ENCODE assay signal across 1 cellular context in the genomic region with DNA sequence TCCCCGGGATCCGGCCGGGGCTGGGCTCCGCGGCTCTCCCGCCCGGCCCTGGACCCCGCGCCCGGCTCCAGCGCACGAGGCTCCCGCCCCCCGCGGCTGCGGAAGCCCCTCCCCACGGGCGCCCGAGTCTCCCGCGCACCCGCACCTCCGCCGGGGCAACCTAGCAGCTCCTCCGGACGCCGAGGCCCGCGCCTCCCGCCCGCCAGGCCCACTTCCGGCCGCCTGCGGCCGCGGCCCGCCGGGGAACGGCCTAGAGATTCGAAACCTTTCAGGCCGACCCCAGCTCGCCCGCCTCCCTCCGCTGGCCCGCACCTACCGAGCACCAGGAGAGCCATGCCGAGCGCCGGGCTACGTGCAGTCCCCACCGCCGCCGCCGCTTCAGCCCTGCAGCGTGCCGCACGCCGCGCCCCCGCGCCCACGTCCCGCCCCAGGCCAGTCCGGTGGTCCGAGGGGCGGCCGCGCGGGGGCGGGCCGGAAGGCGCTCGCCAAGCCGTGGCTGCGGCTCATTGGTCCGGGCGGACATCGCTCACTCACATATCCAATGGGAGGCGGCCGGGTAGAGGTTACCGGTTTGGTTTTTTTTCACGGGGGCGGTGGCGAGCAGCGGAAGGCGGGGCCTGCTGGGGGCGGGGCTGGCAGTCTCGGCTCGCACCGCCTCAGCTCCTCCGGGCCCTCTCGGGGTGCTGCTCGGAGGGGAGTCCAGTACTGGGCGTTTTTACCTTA.
TF ChIP-seq lines count a peak whose summit lies in the region.

A gene with protein sequence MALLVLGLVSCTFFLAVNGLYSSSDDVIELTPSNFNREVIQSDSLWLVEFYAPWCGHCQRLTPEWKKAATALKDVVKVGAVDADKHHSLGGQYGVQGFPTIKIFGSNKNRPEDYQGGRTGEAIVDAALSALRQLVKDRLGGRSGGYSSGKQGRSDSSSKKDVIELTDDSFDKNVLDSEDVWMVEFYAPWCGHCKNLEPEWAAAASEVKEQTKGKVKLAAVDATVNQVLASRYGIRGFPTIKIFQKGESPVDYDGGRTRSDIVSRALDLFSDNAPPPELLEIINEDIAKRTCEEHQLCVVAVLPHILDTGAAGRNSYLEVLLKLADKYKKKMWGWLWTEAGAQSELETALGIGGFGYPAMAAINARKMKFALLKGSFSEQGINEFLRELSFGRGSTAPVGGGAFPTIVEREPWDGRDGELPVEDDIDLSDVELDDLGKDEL (minus strand): TSS at position 424 of the 723 bp plus-strand sequence. CDS start 89 bp downstream, at position 335.

TF ChIP-seq in HepG2, 621 proteins besides CTCF, POLR2A, EP300 and RAD21 (continued from another document and continues in another):
- no peak for TF ChIP-seq FOSL2 (CRISPR knock-in tag; IDR thresholded peaks at IDR 0.05)
- TF ChIP-seq ZNF7 (CRISPR knock-in tag; IDR thresholded peaks at IDR 0.05), result no peak
- TF ChIP-seq, protein P1, sequence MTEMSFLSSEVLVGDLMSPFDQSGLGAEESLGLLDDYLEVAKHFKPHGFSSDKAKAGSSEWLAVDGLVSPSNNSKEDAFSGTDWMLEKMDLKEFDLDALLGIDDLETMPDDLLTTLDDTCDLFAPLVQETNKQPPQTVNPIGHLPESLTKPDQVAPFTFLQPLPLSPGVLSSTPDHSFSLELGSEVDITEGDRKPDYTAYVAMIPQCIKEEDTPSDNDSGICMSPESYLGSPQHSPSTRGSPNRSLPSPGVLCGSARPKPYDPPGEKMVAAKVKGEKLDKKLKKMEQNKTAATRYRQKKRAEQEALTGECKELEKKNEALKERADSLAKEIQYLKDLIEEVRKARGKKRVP (CRISPR knock-in tag; IDR thresholded peaks at IDR 0.05), result peak in 1 of 2 experiments; percentile 28; a peak in 1 of 4 replicates
- TF ChIP-seq RCOR2 (CRISPR knock-in tag; IDR thresholded peaks at IDR 0.05), result no peak
- TF ChIP-seq, protein P2, sequence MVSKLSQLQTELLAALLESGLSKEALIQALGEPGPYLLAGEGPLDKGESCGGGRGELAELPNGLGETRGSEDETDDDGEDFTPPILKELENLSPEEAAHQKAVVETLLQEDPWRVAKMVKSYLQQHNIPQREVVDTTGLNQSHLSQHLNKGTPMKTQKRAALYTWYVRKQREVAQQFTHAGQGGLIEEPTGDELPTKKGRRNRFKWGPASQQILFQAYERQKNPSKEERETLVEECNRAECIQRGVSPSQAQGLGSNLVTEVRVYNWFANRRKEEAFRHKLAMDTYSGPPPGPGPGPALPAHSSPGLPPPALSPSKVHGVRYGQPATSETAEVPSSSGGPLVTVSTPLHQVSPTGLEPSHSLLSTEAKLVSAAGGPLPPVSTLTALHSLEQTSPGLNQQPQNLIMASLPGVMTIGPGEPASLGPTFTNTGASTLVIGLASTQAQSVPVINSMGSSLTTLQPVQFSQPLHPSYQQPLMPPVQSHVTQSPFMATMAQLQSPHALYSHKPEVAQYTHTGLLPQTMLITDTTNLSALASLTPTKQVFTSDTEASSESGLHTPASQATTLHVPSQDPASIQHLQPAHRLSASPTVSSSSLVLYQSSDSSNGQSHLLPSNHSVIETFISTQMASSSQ (IDR thresholded peaks at IDR 0.05; ENCODE audit: low read depth), result no peak
- TF ChIP-seq, protein P2 (CRISPR knock-in tag; IDR thresholded peaks at IDR 0.05; ENCODE audit: borderline replicate concordance), result peak; percentile 31
- TF ChIP-seq, protein P3, sequence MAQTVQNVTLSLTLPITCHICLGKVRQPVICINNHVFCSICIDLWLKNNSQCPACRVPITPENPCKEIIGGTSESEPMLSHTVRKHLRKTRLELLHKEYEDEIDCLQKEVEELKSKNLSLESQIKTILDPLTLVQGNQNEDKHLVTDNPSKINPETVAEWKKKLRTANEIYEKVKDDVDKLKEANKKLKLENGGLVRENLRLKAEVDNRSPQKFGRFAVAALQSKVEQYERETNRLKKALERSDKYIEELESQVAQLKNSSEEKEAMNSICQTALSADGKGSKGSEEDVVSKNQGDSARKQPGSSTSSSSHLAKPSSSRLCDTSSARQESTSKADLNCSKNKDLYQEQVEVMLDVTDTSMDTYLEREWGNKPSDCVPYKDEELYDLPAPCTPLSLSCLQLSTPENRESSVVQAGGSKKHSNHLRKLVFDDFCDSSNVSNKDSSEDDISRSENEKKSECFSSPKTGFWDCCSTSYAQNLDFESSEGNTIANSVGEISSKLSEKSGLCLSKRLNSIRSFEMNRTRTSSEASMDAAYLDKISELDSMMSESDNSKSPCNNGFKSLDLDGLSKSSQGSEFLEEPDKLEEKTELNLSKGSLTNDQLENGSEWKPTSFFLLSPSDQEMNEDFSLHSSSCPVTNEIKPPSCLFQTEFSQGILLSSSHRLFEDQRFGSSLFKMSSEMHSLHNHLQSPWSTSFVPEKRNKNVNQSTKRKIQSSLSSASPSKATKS (CRISPR knock-in tag; IDR thresholded peaks at IDR 0.05), result no peak
- TF ChIP-seq, protein P4, sequence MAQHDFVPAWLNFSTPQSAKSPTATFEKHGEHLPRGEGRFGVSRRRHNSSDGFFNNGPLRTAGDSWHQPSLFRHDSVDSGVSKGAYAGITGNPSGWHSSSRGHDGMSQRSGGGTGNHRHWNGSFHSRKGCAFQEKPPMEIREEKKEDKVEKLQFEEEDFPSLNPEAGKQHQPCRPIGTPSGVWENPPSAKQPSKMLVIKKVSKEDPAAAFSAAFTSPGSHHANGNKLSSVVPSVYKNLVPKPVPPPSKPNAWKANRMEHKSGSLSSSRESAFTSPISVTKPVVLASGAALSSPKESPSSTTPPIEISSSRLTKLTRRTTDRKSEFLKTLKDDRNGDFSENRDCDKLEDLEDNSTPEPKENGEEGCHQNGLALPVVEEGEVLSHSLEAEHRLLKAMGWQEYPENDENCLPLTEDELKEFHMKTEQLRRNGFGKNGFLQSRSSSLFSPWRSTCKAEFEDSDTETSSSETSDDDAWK (CRISPR knock-in tag; IDR thresholded peaks at IDR 0.05), result no peak
- no peak for TF ChIP-seq SRSF9 (IDR thresholded peaks at IDR 0.05; ENCODE audit: borderline replicate concordance, insufficient read depth, low read depth, low read length, poor library complexity, severe bottlenecking)
- TF ChIP-seq HNF4A (CRISPR knock-in tag; IDR thresholded peaks at IDR 0.05), result no peak
- TF ChIP-seq MBD4 (IDR thresholded peaks at IDR 0.05; ENCODE audit: borderline replicate concordance, low read length), result no peak
- TF ChIP-seq IRF2 (CRISPR knock-in tag; IDR thresholded peaks at IDR 0.05), result no peak
- TF ChIP-seq REPIN1 (CRISPR knock-in tag; IDR thresholded peaks at IDR 0.05; ENCODE audit: borderline replicate concordance, low read depth), result no peak; the same call in 1 of the 2 replicates
- no peak for TF ChIP-seq ZNF607 (CRISPR knock-in tag; IDR thresholded peaks at IDR 0.05; ENCODE audit: borderline replicate concordance)
- no peak for TF ChIP-seq NCOA1 (CRISPR knock-in tag; IDR thresholded peaks at IDR 0.05)
- TF ChIP-seq SMARCC2 (IDR thresholded peaks at IDR 0.05), result no peak
- TF ChIP-seq HMG20A (CRISPR knock-in tag; IDR thresholded peaks at IDR 0.05; ENCODE audit: borderline replicate concordance), result no peak
- no peak for TF ChIP-seq ZNF282 (IDR thresholded peaks at IDR 0.05; ENCODE audit: partially characterized antibody)
- peak; percentile 77 for TF ChIP-seq MED8 (CRISPR knock-in tag; IDR thresholded peaks at IDR 0.05; ENCODE audit: insufficient replicate concordance)
- TF ChIP-seq NCOR1 (IDR thresholded peaks at IDR 0.05; ENCODE audit: borderline replicate concordance, low read length), result no peak; the same call in 1 of the 2 replicates
- no peak; the same call in 1 of the 2 replicates for TF ChIP-seq ERF (CRISPR knock-in tag; IDR thresholded peaks at IDR 0.05)
- TF ChIP-seq ZNF432 (CRISPR knock-in tag; IDR thresholded peaks at IDR 0.05; ENCODE audit: borderline replicate concordance), result no peak
- no peak; the same call in 1 of the 2 replicates for TF ChIP-seq TOPORS (CRISPR knock-in tag; IDR thresholded peaks at IDR 0.05)
- TF ChIP-seq ZNF850 (CRISPR knock-in tag; conservative IDR thresholded peaks at IDR 0.05), result no peak
- TF ChIP-seq, protein P5, sequence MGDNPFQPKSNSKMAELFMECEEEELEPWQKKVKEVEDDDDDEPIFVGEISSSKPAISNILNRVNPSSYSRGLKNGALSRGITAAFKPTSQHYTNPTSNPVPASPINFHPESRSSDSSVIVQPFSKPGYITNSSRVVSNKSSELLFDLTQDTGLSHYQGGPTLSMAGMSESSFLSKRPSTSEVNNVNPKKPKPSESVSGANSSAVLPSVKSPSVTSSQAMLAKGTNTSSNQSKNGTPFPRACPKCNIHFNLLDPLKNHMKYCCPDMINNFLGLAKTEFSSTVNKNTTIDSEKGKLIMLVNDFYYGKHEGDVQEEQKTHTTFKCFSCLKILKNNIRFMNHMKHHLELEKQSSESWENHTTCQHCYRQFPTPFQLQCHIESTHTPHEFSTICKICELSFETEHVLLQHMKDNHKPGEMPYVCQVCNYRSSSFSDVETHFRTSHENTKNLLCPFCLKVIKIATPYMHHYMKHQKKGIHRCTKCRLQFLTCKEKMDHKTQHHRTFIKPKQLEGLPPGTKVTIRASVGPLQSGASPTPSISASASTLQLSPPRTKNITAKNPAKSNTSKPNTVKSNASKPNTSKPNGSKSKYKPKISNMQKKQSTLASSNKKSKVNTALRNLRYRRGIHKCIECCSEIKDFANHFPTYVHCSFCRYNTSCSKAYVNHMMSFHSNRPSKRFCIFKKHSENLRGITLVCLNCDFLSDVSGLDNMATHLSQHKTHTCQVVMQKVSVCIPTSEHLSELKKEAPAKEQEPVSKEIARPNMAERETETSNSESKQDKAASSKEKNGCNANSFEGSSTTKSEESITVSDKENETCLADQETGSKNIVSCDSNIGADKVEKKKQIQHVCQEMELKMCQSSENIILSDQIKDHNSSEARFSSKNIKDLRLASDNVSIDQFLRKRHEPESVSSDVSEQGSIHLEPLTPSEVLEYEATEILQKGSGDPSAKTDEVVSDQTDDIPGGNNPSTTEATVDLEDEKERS (CRISPR knock-in tag; IDR thresholded peaks at IDR 0.05), result no peak
- no peak for TF ChIP-seq SCMH1 (CRISPR knock-in tag; IDR thresholded peaks at IDR 0.05; ENCODE audit: borderline replicate concordance)
- TF ChIP-seq, protein P6, sequence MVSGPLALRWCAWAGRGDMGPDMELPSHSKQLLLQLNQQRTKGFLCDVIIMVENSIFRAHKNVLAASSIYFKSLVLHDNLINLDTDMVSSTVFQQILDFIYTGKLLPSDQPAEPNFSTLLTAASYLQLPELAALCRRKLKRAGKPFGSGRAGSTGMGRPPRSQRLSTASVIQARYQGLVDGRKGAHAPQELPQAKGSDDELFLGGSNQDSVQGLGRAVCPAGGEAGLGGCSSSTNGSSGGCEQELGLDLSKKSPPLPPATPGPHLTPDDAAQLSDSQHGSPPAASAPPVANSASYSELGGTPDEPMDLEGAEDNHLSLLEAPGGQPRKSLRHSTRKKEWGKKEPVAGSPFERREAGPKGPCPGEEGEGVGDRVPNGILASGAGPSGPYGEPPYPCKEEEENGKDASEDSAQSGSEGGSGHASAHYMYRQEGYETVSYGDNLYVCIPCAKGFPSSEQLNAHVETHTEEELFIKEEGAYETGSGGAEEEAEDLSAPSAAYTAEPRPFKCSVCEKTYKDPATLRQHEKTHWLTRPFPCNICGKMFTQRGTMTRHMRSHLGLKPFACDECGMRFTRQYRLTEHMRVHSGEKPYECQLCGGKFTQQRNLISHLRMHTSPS (CRISPR knock-in tag; IDR thresholded peaks at IDR 0.05; ENCODE audit: low read depth), result no peak
- peak; percentile 77 for TF ChIP-seq ZNF883 (CRISPR knock-in tag; IDR thresholded peaks at IDR 0.05; ENCODE audit: not compliant biosample characterization)
- TF ChIP-seq, protein P7, sequence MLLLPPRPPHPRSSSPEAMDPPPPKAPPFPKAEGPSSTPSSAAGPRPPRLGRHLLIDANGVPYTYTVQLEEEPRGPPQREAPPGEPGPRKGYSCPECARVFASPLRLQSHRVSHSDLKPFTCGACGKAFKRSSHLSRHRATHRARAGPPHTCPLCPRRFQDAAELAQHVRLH (CRISPR knock-in tag; IDR thresholded peaks at IDR 0.05; ENCODE audit: borderline replicate concordance, low read depth), result peak; percentile 22; the same call in 1 of the 2 replicates
- no peak for TF ChIP-seq MBNL3 (CRISPR knock-in tag; conservative IDR thresholded peaks at IDR 0.05)
- TF ChIP-seq GABPB1 (CRISPR knock-in tag; IDR thresholded peaks at IDR 0.05), result peak; percentile 91
- TF ChIP-seq WIZ (CRISPR knock-in tag; IDR thresholded peaks at IDR 0.05), result no peak
- TF ChIP-seq DMAP1 (CRISPR knock-in tag; IDR thresholded peaks at IDR 0.05), result peak; percentile 70
- peak; percentile 65 for TF ChIP-seq SKI (IDR thresholded peaks at IDR 0.05; ENCODE audit: partially characterized antibody)
